Comparison of ENCODE assay signal across 8 cellular contexts in the genomic region with DNA sequence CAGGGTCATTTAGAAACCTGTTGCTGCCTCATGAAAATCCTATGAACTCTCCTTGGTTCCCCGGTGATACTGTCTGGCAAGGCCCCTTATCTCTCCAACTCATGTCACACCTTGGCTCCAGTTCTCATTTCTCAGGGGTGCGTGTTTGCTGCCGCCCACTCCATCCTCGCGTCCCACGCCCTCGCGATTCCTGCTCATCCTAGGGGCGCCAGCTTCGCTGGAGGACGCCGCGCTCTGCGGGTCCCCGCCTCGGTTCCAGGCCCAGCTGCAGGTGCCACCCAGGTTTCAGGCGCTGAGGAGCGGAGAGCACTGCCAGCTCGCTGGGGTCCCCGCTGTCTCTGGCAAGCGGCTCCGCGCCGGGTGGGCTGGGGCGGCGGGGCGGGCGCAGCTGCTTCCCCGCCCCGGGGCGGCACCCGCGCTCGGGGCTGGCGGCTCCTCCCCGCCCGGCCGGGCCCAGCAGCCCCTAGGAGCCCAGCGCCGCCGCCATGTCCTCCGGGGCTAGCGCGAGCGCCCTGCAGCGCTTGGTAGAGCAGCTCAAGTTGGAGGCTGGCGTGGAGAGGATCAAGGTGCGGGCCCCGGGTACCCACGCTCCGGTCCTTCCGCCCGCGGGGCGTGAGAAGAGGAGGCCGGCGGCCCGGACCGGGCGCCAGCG. TPM values are rescaled to one million over a fixed set of nuclear protein-coding genes. Genes with fewer than 3 reads are reported as not detected.
DNase-seq lines count a peak whose midpoint lies in the region; ATAC-seq, FAIRE-seq and TF ChIP-seq lines count a peak whose summit lies in the region.

Gene GNG10, plus strand, starts transcription at position 456 of the 652 bp plus-strand sequence. Its CDS starts 30 bp downstream, at position 486.

- peaks cover 0 to 11% of the 10 kb centered on the region in 2 donors for H3K4me1 ChIP-seq in kidney (ENCODE audit: control insufficient read depth in 1 of 2, insufficient read depth in 1 of 2, low read depth in 1 of 2, low read length in 2 of 2)

- TF ChIP-seq CTCF in kidney (IDR thresholded peaks at IDR 0.05; ENCODE audit: borderline replicate concordance, extremely low read depth, insufficient read depth): no peak

- DNase-seq in NCI-H187 (lab: John Stamatoyannopoulos, UW) (peak; percentile 6 to 18), NCI-H187 treated with DMSO at 0.1 percent for 48 hours (lab: John Stamatoyannopoulos, UW) (no peak), NCI-H1417 (lab: John Stamatoyannopoulos, UW) (peak; percentile 40 to 86 (median 82)), kidney (peak; percentile 86)
- peak; percentile 31 for DNase-seq in activated CD4-positive, CD25-positive, alpha-beta regulatory T cell treated with anti-CD3 and anti-CD28 coated beads, Interleukin-2, amount 50 U/mL, for 16 hours (ENCODE audit: low read depth, low spot score)
- DNase-seq in central memory CD4-positive, alpha-beta T cell: peak; percentile 67
- peak; percentile 45 to 67 for DNase-seq in stimulated activated CD4-positive, alpha-beta T cell treated with anti-CD3 and anti-CD28 coated beads, Interleukin-15, amount 100 ng/mL, for 1 hour (ENCODE audit: low read depth in 1 of 2, low spot score in 1 of 2)

- peak within 1 kb of the TSS; percentile 51 to 52 for H3K9ac ChIP-seq in kidney (ENCODE audit: low read length in 2 of 2)

- no peak for FAIRE-seq in kidney (lab: Jason Lieb, UNC)

- no peaks in the 10 kb centered on the region for H3K36me3 ChIP-seq in kidney (ENCODE audit: control insufficient read depth in 1 of 2, insufficient read depth in 2 of 2, low read length in 2 of 2)

- peak; percentile 89 for ATAC-seq in HG02610 (IDR thresholded peaks at IDR 0.05; ENCODE audit: unreplicated experiment)

- H3K4me3 ChIP-seq in kidney (ENCODE audit: low read length in 2 of 2): peak within 1 kb of the TSS; percentile 70 to 79

- intact Hi-C loops in kidney (cut with DNase I): no loop called here

- no peaks in the 10 kb centered on the region for H3K9me3 ChIP-seq in kidney (ENCODE audit: control insufficient read depth in 1 of 2, low read length in 2 of 2)

- H3K27ac ChIP-seq in kidney (ENCODE audit: low read depth in 2 of 2, low read length in 2 of 2): peak within 1 kb of the TSS in 1 of 2 donors; percentile 62

RNA-seq across cellular contexts. Expression of gene GNG10, which starts in this region (rescaled TPM):
- total RNA-seq in kidney: 41.2 TPM
- polyA plus RNA-seq in kidney (ENCODE audit: insufficient read depth, low read depth, low replicate concordance): 44.8 TPM
